ENCODE assay signal across 8 cellular contexts in genomic region chr5:86979801-86980510, GRCh38.
A peak's percentile ranks its signal among the peaks of the same experiment; 100 is the strongest.
DNase-seq lines count a peak whose midpoint lies in the region; ATAC-seq and TF ChIP-seq lines count a peak whose summit lies in the region.

No MANE protein-coding gene starts in this region.

- peak; percentile 50 for DNase-seq in CD14-positive monocyte (ENCODE audit: low spot score)
- DNase-seq in adipocyte (ENCODE audit: low read depth) = peak; percentile 53
- no peak for DNase-seq in right lobe of liver
- no peak for DNase-seq in activated CD4-positive, alpha-beta memory T cell treated with anti-CD3 and anti-CD28 coated beads, Interleukin-2, amount 10 ng/mL, durations not matched to agents 7 days and 5 days
- no peak for DNase-seq in COR-L47 (lab: John Stamatoyannopoulos, UW)
- no peak for DNase-seq in activated CD8-positive, alpha-beta T cell treated with anti-CD3 and anti-CD28 coated beads for 36 hours
- DNase-seq in GM19240 (ENCODE audit: insufficient read length, low spot score) = no peak

- H3K36me3 ChIP-seq in adipocyte (ENCODE audit: control insufficient read depth, insufficient read depth, low read length, severe bottlenecking) = no peaks in the 10 kb centered on the region
- H3K36me3 ChIP-seq in right lobe of liver = no peaks in the 10 kb centered on the region

- no peaks in the 10 kb centered on the region for H3K9me3 ChIP-seq in adipocyte (ENCODE audit: control insufficient read depth, low read length)
- no peaks in the 10 kb centered on the region for H3K9me3 ChIP-seq in right lobe of liver

- H3K9ac ChIP-seq in adipocyte (ENCODE audit: low read length) = no peak overlapping the region

- intact Hi-C loops in CD14-positive monocyte (cut with micrococcal nuclease) = loop anchor here in 1 of 2 donors (5.0 kb wide), 1 partner anchor 37 kb away; no protein-coding TSS in a partner anchor
- intact Hi-C loops in right lobe of liver (cut with DNase I) = no loop called here
- intact Hi-C loops in activated CD8-positive, alpha-beta T cell treated with anti-CD3 and anti-CD28 coated beads for 36 hours (cut with micrococcal nuclease) = no loop called here

- H3K27me3 ChIP-seq in adipocyte (replicated peaks; ENCODE audit: control insufficient read depth, insufficient read depth, low read length) (no peaks in the 10 kb centered on the region), right lobe of liver (no peaks in the 10 kb centered on the region)

- H3K36me3 Mint-ChIP-seq in CD14-positive monocyte = peaks cover 0 to 2% of the 10 kb centered on the region in 2 donors
- no peaks in the 10 kb centered on the region for H3K36me3 Mint-ChIP-seq in activated CD4-positive, alpha-beta memory T cell treated with anti-CD3 and anti-CD28 coated beads, Interleukin-2, amount 10 ng/mL, durations not matched to agents 7 days and 5 days (ENCODE audit: low read depth)
- H3K36me3 Mint-ChIP-seq in activated CD8-positive, alpha-beta T cell treated with anti-CD3 and anti-CD28 coated beads for 36 hours (ENCODE audit: low read depth) = no peaks in the 10 kb centered on the region

- peaks cover 0 to 3% (median 0%) of the 10 kb centered on the region in 7 donors for H3K9me3 Mint-ChIP-seq in CD14-positive monocyte
- H3K9me3 Mint-ChIP-seq in activated CD4-positive, alpha-beta memory T cell treated with anti-CD3 and anti-CD28 coated beads, Interleukin-2, amount 10 ng/mL, durations not matched to agents 7 days and 5 days = no peaks in the 10 kb centered on the region
- H3K9me3 Mint-ChIP-seq in activated CD8-positive, alpha-beta T cell treated with anti-CD3 and anti-CD28 coated beads for 36 hours = no peaks in the 10 kb centered on the region

- 30% methylated on average over 9 of the region's 9 CpGs for WGBS in right lobe of liver (ENCODE audit: insufficient coverage, low coverage, low lambda C conversion rate, missing lambda C conversion rate)

- no peak overlapping the region for H3K27ac ChIP-seq in right lobe of liver

- H3K27ac Mint-ChIP-seq in CD14-positive monocyte = peak overlapping the region; percentile 96 to 99 (median 98)
- H3K27ac Mint-ChIP-seq in activated CD4-positive, alpha-beta memory T cell treated with anti-CD3 and anti-CD28 coated beads, Interleukin-2, amount 10 ng/mL, durations not matched to agents 7 days and 5 days = no peak overlapping the region
- H3K27ac Mint-ChIP-seq in activated CD8-positive, alpha-beta T cell treated with anti-CD3 and anti-CD28 coated beads for 36 hours = no peak overlapping the region

- peak; percentile 49 for ATAC-seq in HG03196 (IDR thresholded peaks at IDR 0.05; ENCODE audit: unreplicated experiment)
- peak; percentile 50 to 91 (median 59) for ATAC-seq in right lobe of liver
- ATAC-seq in activated CD8-positive, alpha-beta T cell treated with anti-CD3 and anti-CD28 coated beads for 36 hours = no peak

- H3K4me1 Mint-ChIP-seq in CD14-positive monocyte = peaks cover 58% of the 10 kb centered on the region
- H3K4me1 Mint-ChIP-seq in activated CD4-positive, alpha-beta memory T cell treated with anti-CD3 and anti-CD28 coated beads, Interleukin-2, amount 10 ng/mL, durations not matched to agents 7 days and 5 days = peaks cover 15% of the 10 kb centered on the region
- H3K4me1 Mint-ChIP-seq in activated CD8-positive, alpha-beta T cell treated with anti-CD3 and anti-CD28 coated beads for 36 hours (ENCODE audit: low read depth) = no peaks in the 10 kb centered on the region

- peak overlapping the region; percentile 46 for H3K4me3 ChIP-seq in adipocyte (ENCODE audit: low read length)
- H3K4me3 ChIP-seq in right lobe of liver = no peak overlapping the region

- TF ChIP-seq CTCF in CD14-positive monocyte (IDR thresholded peaks at IDR 0.05) (no peak), right lobe of liver (IDR thresholded peaks at IDR 0.05) (no peak)
- no peak for TF ChIP-seq CTCF in activated CD8-positive, alpha-beta T cell treated with anti-CD3 and anti-CD28 coated beads for 36 hours (IDR thresholded peaks at IDR 0.05)

- peaks cover 22% of the 10 kb centered on the region for H3K4me1 ChIP-seq in adipocyte (ENCODE audit: control insufficient read depth, insufficient read depth, low read length)
- H3K4me1 ChIP-seq in right lobe of liver = no peaks in the 10 kb centered on the region

- no peaks in the 10 kb centered on the region for H3K27me3 Mint-ChIP-seq in CD14-positive monocyte (ENCODE audit: low read depth in 3 of 3)
- peaks cover 21% of the 10 kb centered on the region for H3K27me3 Mint-ChIP-seq in activated CD4-positive, alpha-beta memory T cell treated with anti-CD3 and anti-CD28 coated beads, Interleukin-2, amount 10 ng/mL, durations not matched to agents 7 days and 5 days
- H3K27me3 Mint-ChIP-seq in activated CD8-positive, alpha-beta T cell treated with anti-CD3 and anti-CD28 coated beads for 36 hours = peaks cover 9% of the 10 kb centered on the region

- CTCF ChIA-PET in activated CD4-positive, alpha-beta memory T cell treated with anti-CD3 and anti-CD28 coated beads, Interleukin-2, amount 10 ng/mL, durations not matched to agents 7 days and 5 days (lab: Charles Lee) = no interaction called here
- CTCF ChIA-PET in activated CD8-positive, alpha-beta T cell treated with anti-CD3 and anti-CD28 coated beads for 36 hours (lab: Charles Lee) = interaction anchor here (1.6 kb wide), 1 partner anchor 99 kb away, joined by 4 read pairs; no protein-coding TSS in a partner anchor

- POLR2A ChIA-PET in activated CD4-positive, alpha-beta memory T cell treated with anti-CD3 and anti-CD28 coated beads, Interleukin-2, amount 10 ng/mL, durations not matched to agents 7 days and 5 days (lab: Charles Lee) = no interaction called here
- POLR2A ChIA-PET in activated CD8-positive, alpha-beta T cell treated with anti-CD3 and anti-CD28 coated beads for 36 hours (lab: Charles Lee) = no interaction called here

- TF ChIP-seq POLR2A in right lobe of liver (IDR thresholded peaks at IDR 0.05) = no peak

- H3K4me3 Mint-ChIP-seq in CD14-positive monocyte = peak overlapping the region; percentile 58 to 88
- no peak overlapping the region for H3K4me3 Mint-ChIP-seq in activated CD4-positive, alpha-beta memory T cell treated with anti-CD3 and anti-CD28 coated beads, Interleukin-2, amount 10 ng/mL, durations not matched to agents 7 days and 5 days
- H3K4me3 Mint-ChIP-seq in activated CD8-positive, alpha-beta T cell treated with anti-CD3 and anti-CD28 coated beads for 36 hours = no peak overlapping the region

Comparison
In these comparisons a context has a peak if more than half of its experiments do, and no peak if none do; other contexts are left out.
1. DNase-seq: peak in CD14-positive monocyte (single experiment) and adipocyte (single experiment); none in right lobe of liver (0 of 3), activated CD4-positive, alpha-beta memory T cell treated with anti-CD3 and anti-CD28 coated beads, Interleukin-2, amount 10 ng/mL, durations not matched to agents 7 days and 5 days (single experiment), COR-L47 (single experiment), activated CD8-positive, alpha-beta T cell treated with anti-CD3 and anti-CD28 coated beads for 36 hours (single experiment) and GM19240 (single experiment).
2. H3K27ac Mint-ChIP-seq: peak in CD14-positive monocyte (7 of 7); none in activated CD4-positive, alpha-beta memory T cell treated with anti-CD3 and anti-CD28 coated beads, Interleukin-2, amount 10 ng/mL, durations not matched to agents 7 days and 5 days (single experiment) and activated CD8-positive, alpha-beta T cell treated with anti-CD3 and anti-CD28 coated beads for 36 hours (single experiment).
3. H3K4me3 Mint-ChIP-seq: peak in CD14-positive monocyte (2 of 2); none in activated CD4-positive, alpha-beta memory T cell treated with anti-CD3 and anti-CD28 coated beads, Interleukin-2, amount 10 ng/mL, durations not matched to agents 7 days and 5 days (single experiment) and activated CD8-positive, alpha-beta T cell treated with anti-CD3 and anti-CD28 coated beads for 36 hours (single experiment).